ENCODE assay signal across 1 cellular context in the genomic region with DNA sequence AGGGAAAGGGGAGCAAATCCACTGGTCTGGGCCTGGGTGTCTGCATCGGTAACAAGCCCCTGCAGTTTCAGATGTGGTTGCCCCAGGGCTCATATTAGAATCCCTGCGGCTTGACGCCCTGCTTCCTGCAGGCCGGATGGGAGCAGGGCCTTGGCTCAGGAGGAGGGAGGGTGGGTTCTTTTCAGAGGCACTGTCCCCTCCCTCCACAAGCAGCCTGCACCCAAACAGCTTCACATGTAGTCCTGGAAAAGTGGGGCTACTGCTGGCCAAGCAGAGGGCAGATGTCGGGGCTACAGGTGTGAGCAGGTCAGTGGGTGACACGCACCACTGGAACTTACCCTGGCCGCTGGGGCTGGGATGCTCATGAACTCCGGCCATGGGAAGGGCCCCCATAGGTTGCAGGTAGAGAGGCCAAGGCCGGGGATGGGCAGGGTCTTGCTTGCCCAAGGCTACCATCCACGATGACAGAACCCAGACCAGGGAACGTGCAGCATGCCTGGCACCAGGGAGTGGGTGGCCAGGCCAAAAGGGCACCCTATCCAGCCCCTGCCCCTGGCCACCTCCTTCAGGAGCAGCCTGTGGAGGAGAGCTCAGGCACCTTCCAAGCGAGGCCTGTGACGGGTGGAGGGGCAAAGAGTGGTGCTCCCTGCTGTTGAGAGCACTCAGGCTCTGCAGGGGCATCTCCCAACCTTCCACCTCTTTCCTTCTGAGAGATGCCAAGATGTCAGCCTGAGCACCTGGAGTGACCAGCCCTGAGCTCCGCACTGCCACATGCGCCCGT.
TF ChIP-seq lines count a peak whose summit lies in the region.

No MANE protein-coding gene starts in this region.

TF ChIP-seq in K562, 482 proteins besides CTCF, POLR2A, EP300 and RAD21:
- TF ChIP-seq, protein P1, sequence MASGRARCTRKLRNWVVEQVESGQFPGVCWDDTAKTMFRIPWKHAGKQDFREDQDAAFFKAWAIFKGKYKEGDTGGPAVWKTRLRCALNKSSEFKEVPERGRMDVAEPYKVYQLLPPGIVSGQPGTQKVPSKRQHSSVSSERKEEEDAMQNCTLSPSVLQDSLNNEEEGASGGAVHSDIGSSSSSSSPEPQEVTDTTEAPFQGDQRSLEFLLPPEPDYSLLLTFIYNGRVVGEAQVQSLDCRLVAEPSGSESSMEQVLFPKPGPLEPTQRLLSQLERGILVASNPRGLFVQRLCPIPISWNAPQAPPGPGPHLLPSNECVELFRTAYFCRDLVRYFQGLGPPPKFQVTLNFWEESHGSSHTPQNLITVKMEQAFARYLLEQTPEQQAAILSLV (tag; IDR thresholded peaks at IDR 0.05): no peak
- TF ChIP-seq POLR2G (IDR thresholded peaks at IDR 0.05; ENCODE audit: low read depth, low read length): peak; percentile 56; the same call in 1 of the 2 replicates
